ENCODE assay signal across 1 cellular context in genomic region chr22:20977516-20978170, GRCh38.
A peak's percentile ranks its signal among the peaks of the same experiment; 100 is the strongest.
TF ChIP-seq lines count a peak whose summit lies in the region.

No MANE protein-coding gene starts in this region.

TF ChIP-seq in K562, 482 proteins besides CTCF, POLR2A, EP300 and RAD21:
- TF ChIP-seq NR4A1 (CRISPR knock-in tag; IDR thresholded peaks at IDR 0.05), result 0 out of 2 replicates have a peak, but pooled peaks have one; percentile 61
- TF ChIP-seq NR4A1 (tag; IDR thresholded peaks at IDR 0.05), result no peak
- no peak for TF ChIP-seq HNRNPLL (IDR thresholded peaks at IDR 0.05; ENCODE audit: low read depth, low read length, poor library complexity, severe bottlenecking)
- no peak for TF ChIP-seq ATF3 (IDR thresholded peaks at IDR 0.05)
- TF ChIP-seq ATF3 (CRISPR knock-in tag; conservative IDR thresholded peaks at IDR 0.05), result 0 out of 2 replicates have a peak, but pooled peaks have one; percentile 5
- TF ChIP-seq, protein P1, sequence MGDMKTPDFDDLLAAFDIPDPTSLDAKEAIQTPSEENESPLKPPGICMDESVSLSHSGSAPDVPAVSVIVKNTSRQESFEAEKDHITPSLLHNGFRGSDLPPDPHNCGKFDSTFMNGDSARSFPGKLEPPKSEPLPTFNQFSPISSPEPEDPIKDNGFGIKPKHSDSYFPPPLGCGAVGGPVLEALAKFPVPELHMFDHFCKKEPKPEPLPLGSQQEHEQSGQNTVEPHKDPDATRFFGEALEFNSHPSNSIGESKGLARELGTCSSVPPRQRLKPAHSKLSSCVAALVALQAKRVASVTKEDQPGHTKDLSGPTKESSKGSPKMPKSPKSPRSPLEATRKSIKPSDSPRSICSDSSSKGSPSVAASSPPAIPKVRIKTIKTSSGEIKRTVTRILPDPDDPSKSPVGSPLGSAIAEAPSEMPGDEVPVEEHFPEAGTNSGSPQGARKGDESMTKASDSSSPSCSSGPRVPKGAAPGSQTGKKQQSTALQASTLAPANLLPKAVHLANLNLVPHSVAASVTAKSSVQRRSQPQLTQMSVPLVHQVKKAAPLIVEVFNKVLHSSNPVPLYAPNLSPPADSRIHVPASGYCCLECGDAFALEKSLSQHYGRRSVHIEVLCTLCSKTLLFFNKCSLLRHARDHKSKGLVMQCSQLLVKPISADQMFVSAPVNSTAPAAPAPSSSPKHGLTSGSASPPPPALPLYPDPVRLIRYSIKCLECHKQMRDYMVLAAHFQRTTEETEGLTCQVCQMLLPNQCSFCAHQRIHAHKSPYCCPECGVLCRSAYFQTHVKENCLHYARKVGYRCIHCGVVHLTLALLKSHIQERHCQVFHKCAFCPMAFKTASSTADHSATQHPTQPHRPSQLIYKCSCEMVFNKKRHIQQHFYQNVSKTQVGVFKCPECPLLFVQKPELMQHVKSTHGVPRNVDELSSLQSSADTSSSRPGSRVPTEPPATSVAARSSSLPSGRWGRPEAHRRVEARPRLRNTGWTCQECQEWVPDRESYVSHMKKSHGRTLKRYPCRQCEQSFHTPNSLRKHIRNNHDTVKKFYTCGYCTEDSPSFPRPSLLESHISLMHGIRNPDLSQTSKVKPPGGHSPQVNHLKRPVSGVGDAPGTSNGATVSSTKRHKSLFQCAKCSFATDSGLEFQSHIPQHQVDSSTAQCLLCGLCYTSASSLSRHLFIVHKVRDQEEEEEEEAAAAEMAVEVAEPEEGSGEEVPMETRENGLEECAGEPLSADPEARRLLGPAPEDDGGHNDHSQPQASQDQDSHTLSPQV (IDR thresholded peaks at IDR 0.05), result no peak
- TF ChIP-seq JUNB (CRISPR knock-in tag; conservative IDR thresholded peaks at IDR 0.05), result 0 out of 2 replicates have a peak, but pooled peaks have one; percentile 23
- TF ChIP-seq HIVEP1 (CRISPR knock-in tag; IDR thresholded peaks at IDR 0.05), result 0 out of 2 replicates have a peak, but pooled peaks have one; percentile 15
- 0 out of 2 replicates have a peak, but pooled peaks have one; percentile 20 for TF ChIP-seq THAP12 (CRISPR knock-in tag; IDR thresholded peaks at IDR 0.05)
- TF ChIP-seq GABPB2 (CRISPR knock-in tag; conservative IDR thresholded peaks at IDR 0.05), result 0 out of 2 replicates have a peak, but pooled peaks have one; percentile 58
- no peak for TF ChIP-seq SMARCB1 (IDR thresholded peaks at IDR 0.05; ENCODE audit: insufficient read length, low read depth)
- TF ChIP-seq U2AF1 (optimal IDR thresholded peaks at IDR 0.05; ENCODE audit: low read depth, low read length), result no peak
- TF ChIP-seq, protein P2, sequence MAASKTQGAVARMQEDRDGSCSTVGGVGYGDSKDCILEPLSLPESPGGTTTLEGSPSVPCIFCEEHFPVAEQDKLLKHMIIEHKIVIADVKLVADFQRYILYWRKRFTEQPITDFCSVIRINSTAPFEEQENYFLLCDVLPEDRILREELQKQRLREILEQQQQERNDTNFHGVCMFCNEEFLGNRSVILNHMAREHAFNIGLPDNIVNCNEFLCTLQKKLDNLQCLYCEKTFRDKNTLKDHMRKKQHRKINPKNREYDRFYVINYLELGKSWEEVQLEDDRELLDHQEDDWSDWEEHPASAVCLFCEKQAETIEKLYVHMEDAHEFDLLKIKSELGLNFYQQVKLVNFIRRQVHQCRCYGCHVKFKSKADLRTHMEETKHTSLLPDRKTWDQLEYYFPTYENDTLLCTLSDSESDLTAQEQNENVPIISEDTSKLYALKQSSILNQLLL (CRISPR knock-in tag; IDR thresholded peaks at IDR 0.05; ENCODE audit: borderline replicate concordance), result 0 out of 2 replicates have a peak, but pooled peaks have one; percentile 73
- peak; percentile 20; the same call in 1 of the 2 replicates for TF ChIP-seq HOXB6 (CRISPR knock-in tag; IDR thresholded peaks at IDR 0.05; ENCODE audit: borderline replicate concordance)
- TF ChIP-seq RBBP5 (IDR thresholded peaks at IDR 0.05; ENCODE audit: borderline replicate concordance, insufficient read depth, low read length, poor library complexity, severe bottlenecking), result peak; percentile 8
